21 cellular contexts compared by ENCODE assay signal in the genomic region with DNA sequence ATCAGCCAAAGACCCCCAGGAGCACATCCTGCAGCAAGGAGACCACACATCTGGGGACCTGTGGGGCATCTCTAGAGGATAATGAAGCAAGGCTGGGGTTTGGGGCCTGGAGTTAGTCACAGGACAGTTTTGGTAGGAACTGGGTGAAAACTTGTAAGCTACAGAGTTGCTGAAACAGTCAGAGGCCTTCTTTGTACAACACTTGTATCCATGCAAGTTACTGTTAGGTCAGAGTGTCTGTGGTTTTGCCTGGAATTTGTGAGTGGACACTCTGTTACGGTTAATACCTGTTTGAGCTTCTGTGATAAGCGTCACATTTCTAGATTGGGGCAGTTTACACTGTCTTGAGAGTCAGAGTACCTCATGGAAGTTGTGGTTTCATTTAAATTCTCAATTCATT. TPM values are rescaled to one million over a fixed set of nuclear protein-coding genes. Genes with fewer than 3 reads are reported as not detected.
DNase-seq lines count a peak whose midpoint lies in the region; ATAC-seq, FAIRE-seq and TF ChIP-seq lines count a peak whose summit lies in the region.
"Had no signal": no experiment of that assay in that cellular context is flagged by ENCODE, and none has a peak within 500 bp of the region (broad histone marks: within the 10 kb centered on the region; RNA-seq: fewer than 3 reads in every experiment).

No MANE protein-coding gene starts in this region.

- H3K9me3 ChIP-seq in astrocyte (ENCODE audit: insufficient read depth, low read depth, low read length) = no peaks in the 10 kb centered on the region
- no peaks in the 10 kb centered on the region for H3K9me3 ChIP-seq in CD8-positive, alpha-beta memory T cell (ENCODE audit: low read length)
- H3K9me3 ChIP-seq: pancreas, SJCRH30 had no signal

- no peak overlapping the region for H3K4me3 Mint-ChIP-seq in astrocyte (ENCODE audit: unreplicated experiment)
- no peak overlapping the region for H3K4me3 Mint-ChIP-seq in CD8-positive, alpha-beta memory T cell
- H3K4me3 Mint-ChIP-seq: activated naive CD4-positive, alpha-beta T cell treated with anti-CD3 and anti-CD28 coated beads, Interleukin-2, amount 50 U/mL, for 24 hours; central memory CD8-positive, alpha-beta T cell; stimulated activated naive CD8-positive, alpha-beta T cell treated with anti-CD3 and anti-CD28 coated beads, Interleukin-15, amount 100 ng/mL, for 72 hours had no signal

- no peak for ATAC-seq in HG03025 (IDR thresholded peaks at IDR 0.05; ENCODE audit: low FRiP score, unreplicated experiment)
- ATAC-seq: pancreas; stimulated activated naive CD8-positive, alpha-beta T cell treated with anti-CD3 and anti-CD28 coated beads, Interleukin-15, amount 100 ng/mL, for 72 hours had no signal

- H3K9ac ChIP-seq in astrocyte (ENCODE audit: low read length) = peak overlapping the region; percentile 25

- H3K4me1 ChIP-seq in astrocyte (ENCODE audit: insufficient read depth, low read length) = peaks cover 29% of the 10 kb centered on the region
- H3K4me1 ChIP-seq in CD8-positive, alpha-beta memory T cell (ENCODE audit: insufficient read depth, low read length) = no peaks in the 10 kb centered on the region
- H3K4me1 ChIP-seq: pancreas had no signal

- H3K79me2 ChIP-seq in astrocyte (ENCODE audit: insufficient read depth, low read length) = no peaks in the 10 kb centered on the region

- H4K20me1 ChIP-seq in astrocyte (ENCODE audit: insufficient read depth, low read length) = no peaks in the 10 kb centered on the region

- no peaks in the 10 kb centered on the region for H3K27me3 Mint-ChIP-seq in astrocyte (ENCODE audit: low read depth, unreplicated experiment)
- peaks cover 0 to 2% of the 10 kb centered on the region in 2 donors for H3K27me3 Mint-ChIP-seq in CD8-positive, alpha-beta memory T cell
- H3K27me3 Mint-ChIP-seq: activated naive CD4-positive, alpha-beta T cell treated with anti-CD3 and anti-CD28 coated beads, Interleukin-2, amount 50 U/mL, for 24 hours; central memory CD8-positive, alpha-beta T cell; stimulated activated naive CD8-positive, alpha-beta T cell treated with anti-CD3 and anti-CD28 coated beads, Interleukin-15, amount 100 ng/mL, for 72 hours had no signal

- peak overlapping the region; percentile 30 for H3K4me2 ChIP-seq in astrocyte (ENCODE audit: low read length)

- DNase-seq in HCEC 1CT = peak; percentile 22
- DNase-seq in astrocyte (ENCODE audit: low read depth) = peak; percentile 88
- peak; percentile 35 for DNase-seq in fibroblast of villous mesenchyme (ENCODE audit: low read depth)
- DNase-seq in stromal cell of bone marrow (ENCODE audit: low read depth) = peak; percentile 9
- DNase-seq in AG20443 (ENCODE audit: low spot score) = no peak
- no peak for DNase-seq in CD8-positive, alpha-beta memory T cell
- no peak for DNase-seq in HEK293T (ENCODE audit: extremely low spot score)
- DNase-seq: activated CD4-positive, alpha-beta T cell treated with anti-CD3 and anti-CD28 coated beads for 4 hours; DMS153; Kasumi-1; NCI-H1436 treated with DMSO at 0.1 percent for 48 hours; NCI-H345; pancreas; SJCRH30; stimulated activated naive CD8-positive, alpha-beta T cell treated with anti-CD3 and anti-CD28 coated beads, Interleukin-15, amount 100 ng/mL, for 72 hours; T-helper 9 cell had no signal

- POLR2A ChIA-PET in CD8-positive, alpha-beta memory T cell (lab: Charles Lee) = no interaction called here
- POLR2A ChIA-PET in HEK293T (lab: Yijun Ruan, JAX) = no interaction called here

- H3K36me3 Mint-ChIP-seq in astrocyte (ENCODE audit: low read depth, unreplicated experiment) = no peaks in the 10 kb centered on the region
- H3K36me3 Mint-ChIP-seq in CD8-positive, alpha-beta memory T cell = peaks cover 0 to 2% (median 0%) of the 10 kb centered on the region in 3 donors
- H3K36me3 Mint-ChIP-seq: activated naive CD4-positive, alpha-beta T cell treated with anti-CD3 and anti-CD28 coated beads, Interleukin-2, amount 50 U/mL, for 24 hours had no signal

- no peak for FAIRE-seq in astrocyte (lab: Jason Lieb, UNC)
- FAIRE-seq: endometrium, islet of Langerhans, pancreas had no signal

- TF ChIP-seq CTCF in astrocyte (IDR thresholded peaks at IDR 0.05; ENCODE audit: insufficient read depth, low read depth, low read length) (no peak), fibroblast of villous mesenchyme (IDR thresholded peaks at IDR 0.05; ENCODE audit: insufficient read depth, low read depth, low read length) (no peak)

- no peaks in the 10 kb centered on the region for H3K36me3 ChIP-seq in astrocyte (ENCODE audit: insufficient read depth, low read length)
- H3K36me3 ChIP-seq in CD8-positive, alpha-beta memory T cell (ENCODE audit: insufficient read depth, low read length) = no peaks in the 10 kb centered on the region
- H3K36me3 ChIP-seq: pancreas, SJCRH30 had no signal

- H3K27me3 ChIP-seq in astrocyte (ENCODE audit: insufficient read depth, low read length) = no peaks in the 10 kb centered on the region
- H3K27me3 ChIP-seq in CD8-positive, alpha-beta memory T cell (ENCODE audit: insufficient read depth, low read length, poor library complexity, severe bottlenecking) = no peaks in the 10 kb centered on the region
- H3K27me3 ChIP-seq: pancreas, SJCRH30 had no signal

- H2AFZ ChIP-seq in astrocyte (ENCODE audit: low read depth, low read length) = peak overlapping the region; percentile 62

- H3K27ac ChIP-seq in astrocyte (ENCODE audit: low read depth, low read length) = peak overlapping the region; percentile 84
- no peak overlapping the region for H3K27ac ChIP-seq in CD8-positive, alpha-beta memory T cell (ENCODE audit: low read depth, low read length)
- H3K27ac ChIP-seq: pancreas, SJCRH30 had no signal

- no peaks in the 10 kb centered on the region for H3K9me3 Mint-ChIP-seq in astrocyte (ENCODE audit: unreplicated experiment)
- no peaks in the 10 kb centered on the region for H3K9me3 Mint-ChIP-seq in CD8-positive, alpha-beta memory T cell
- H3K9me3 Mint-ChIP-seq: activated naive CD4-positive, alpha-beta T cell treated with anti-CD3 and anti-CD28 coated beads, Interleukin-2, amount 50 U/mL, for 24 hours; central memory CD8-positive, alpha-beta T cell; stimulated activated naive CD8-positive, alpha-beta T cell treated with anti-CD3 and anti-CD28 coated beads, Interleukin-15, amount 100 ng/mL, for 72 hours had no signal

- CTCF ChIA-PET in CD8-positive, alpha-beta memory T cell (lab: Charles Lee) = interaction anchor here (0.8 kb wide), 1 partner anchor 11 kb away, joined by 3 read pairs; no protein-coding TSS in a partner anchor
- CTCF ChIA-PET in HEK293T (lab: Yijun Ruan, JAX) = no interaction called here

- H3K4me3 ChIP-seq in astrocyte (ENCODE audit: insufficient read depth, low read depth, low read length) (no peak overlapping the region), fibroblast of villous mesenchyme (ENCODE audit: low read depth, low read length) (peak overlapping the region; percentile 34)
- H3K4me3 ChIP-seq in CD8-positive, alpha-beta memory T cell (ENCODE audit: low read length) = no peak overlapping the region
- H3K4me3 ChIP-seq: pancreas, SJCRH30 had no signal

- H3K4me1 Mint-ChIP-seq in astrocyte (ENCODE audit: low read depth, unreplicated experiment) = peaks cover 22% of the 10 kb centered on the region
- peaks cover 0 to 5% (median 0%) of the 10 kb centered on the region in 3 donors for H3K4me1 Mint-ChIP-seq in CD8-positive, alpha-beta memory T cell

- peak overlapping the region; percentile 12 for H3K27ac Mint-ChIP-seq in astrocyte (ENCODE audit: unreplicated experiment)
- H3K27ac Mint-ChIP-seq in CD8-positive, alpha-beta memory T cell = no peak overlapping the region
- H3K27ac Mint-ChIP-seq: activated naive CD4-positive, alpha-beta T cell treated with anti-CD3 and anti-CD28 coated beads, Interleukin-2, amount 50 U/mL, for 24 hours; stimulated activated naive CD8-positive, alpha-beta T cell treated with anti-CD3 and anti-CD28 coated beads, Interleukin-15, amount 100 ng/mL, for 72 hours had no signal

TF ChIP-seq in HEK293T, 16 proteins besides CTCF, POLR2A, EP300 and RAD21:
- TF ChIP-seq FOXA1 (IDR thresholded peaks at IDR 0.05) (no peak), ARNT (IDR thresholded peaks at IDR 0.05) (no peak), FOXK2 (IDR thresholded peaks at IDR 0.05) (no peak), LEF1 (IDR thresholded peaks at IDR 0.05; ENCODE audit: borderline replicate concordance) (no peak), HDGF (IDR thresholded peaks at IDR 0.05; ENCODE audit: borderline replicate concordance) (no peak), BHLHE40 (IDR thresholded peaks at IDR 0.05; ENCODE audit: borderline replicate concordance) (no peak), FOXM1 (IDR thresholded peaks at IDR 0.05; ENCODE audit: borderline replicate concordance) (no peak)
TF ChIP-seq in HEK293T: peak in this region for 0.

RNA-seq across cellular contexts. Expression of gene ASPN, which starts 22.6 kb away (rescaled TPM):
- total RNA-seq in astrocyte = not detected in 2 replicates
- 1.6 and 3.9 TPM in 2 replicates for total RNA-seq in fibroblast of villous mesenchyme
- total RNA-seq in CD8-positive, alpha-beta memory T cell = not detected
- polyA plus RNA-seq in CD8-positive, alpha-beta memory T cell = not detected

RNA-seq across cellular contexts. Expression of gene ECM2, which starts 30.9 kb away (rescaled TPM):
- total RNA-seq in astrocyte = 0.18 and 0.22 TPM in 2 replicates
- total RNA-seq in fibroblast of villous mesenchyme = 2.3 and 2.6 TPM in 2 replicates
- not detected for total RNA-seq in CD8-positive, alpha-beta memory T cell
- polyA plus RNA-seq in CD8-positive, alpha-beta memory T cell = not detected
- total RNA-seq: SJCRH30 had no signal

Comparison
In these comparisons a context has a peak if more than half of its experiments do, and no peak if none do; other contexts are left out.
1. DNase-seq: peak in HCEC 1CT (single experiment), astrocyte (single experiment), fibroblast of villous mesenchyme (single experiment) and stromal cell of bone marrow (single experiment); none in AG20443 (single experiment), CD8-positive, alpha-beta memory T cell (0 of 5) and HEK293T (single experiment).